25 cellular contexts compared by ENCODE assay signal in the genomic region with DNA sequence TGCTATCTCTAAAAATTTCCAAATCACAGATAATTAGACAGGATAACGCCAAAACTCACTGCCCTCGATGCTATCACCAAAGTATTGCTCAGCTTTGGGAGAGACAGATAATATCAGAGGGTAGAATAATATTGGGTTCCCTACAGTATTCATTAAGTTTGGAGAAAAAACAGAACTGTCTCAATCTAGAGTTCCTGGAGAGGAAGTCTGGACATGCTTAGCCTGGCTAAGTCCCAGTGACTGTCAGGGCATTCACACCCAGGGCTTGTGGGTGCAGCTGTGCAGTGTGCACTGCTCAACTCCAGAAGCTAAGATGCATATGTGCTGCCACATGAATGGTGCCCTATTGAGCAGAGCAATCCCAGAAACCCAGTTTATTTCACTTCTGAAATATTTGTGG.
DNase-seq lines count a peak whose midpoint lies in the region; ATAC-seq, FAIRE-seq and TF ChIP-seq lines count a peak whose summit lies in the region.
"Had no signal": no experiment of that assay in that cellular context is flagged by ENCODE, and none has a peak within 500 bp of the region (broad histone marks: within the 10 kb centered on the region; RNA-seq: fewer than 3 reads in every experiment).

No MANE protein-coding gene starts in this region.

- no peak overlapping the region for H3K27ac Mint-ChIP-seq in naive thymus-derived CD4-positive, alpha-beta T cell
- H3K27ac Mint-ChIP-seq: CD4-positive, CD25-positive, alpha-beta regulatory T cell had no signal

- H4K20me1 ChIP-seq in endothelial cell of umbilical vein (replicated peaks; ENCODE audit: control insufficient read depth, extremely low read depth, insufficient read depth, low read length), result no peaks in the 10 kb centered on the region
- H4K20me1 ChIP-seq: BLaER1 had no signal

- H3K79me2 ChIP-seq in endothelial cell of umbilical vein (ENCODE audit: control insufficient read depth, insufficient read depth, low read length), result no peaks in the 10 kb centered on the region

- H3K4me3 Mint-ChIP-seq in naive thymus-derived CD4-positive, alpha-beta T cell, result no peak overlapping the region
- H3K4me3 Mint-ChIP-seq: CD4-positive, CD25-positive, alpha-beta regulatory T cell; H9 had no signal

- ATAC-seq in SK-N-SH treated with all-trans-retinoic acid at 6 μM for 48 hours (peak; percentile 51), GM21515 (IDR thresholded peaks at IDR 0.05; ENCODE audit: unreplicated experiment) (no peak)
- no peak for ATAC-seq in naive thymus-derived CD4-positive, alpha-beta T cell
- ATAC-seq: HepG2, Right ventricle myocardium inferior had no signal

- H3K36me3 ChIP-seq in BE2C (no peaks in the 10 kb centered on the region), endothelial cell of umbilical vein (ENCODE audit: control insufficient read depth in 2 of 2, extremely low read depth in 1 of 2, insufficient read depth in 2 of 2, low read length in 2 of 2) (no peaks in the 10 kb centered on the region)
- no peaks in the 10 kb centered on the region for H3K36me3 ChIP-seq in naive thymus-derived CD4-positive, alpha-beta T cell (ENCODE audit: control insufficient read depth in 2 of 3, insufficient read depth in 3 of 3, low read length in 3 of 3)
- H3K36me3 ChIP-seq: BLaER1, SJCRH30 had no signal

- peak overlapping the region; percentile 37 for H2AFZ ChIP-seq in endothelial cell of umbilical vein (ENCODE audit: low read depth, low read length)
- H2AFZ ChIP-seq: PC-9 had no signal

- POLR2A ChIA-PET in endothelial cell of umbilical vein (lab: Charles Lee), result no interaction called here
- POLR2A ChIA-PET in naive thymus-derived CD4-positive, alpha-beta T cell (lab: Charles Lee), result no interaction called here

- intact Hi-C loops in endothelial cell of umbilical vein (cut with micrococcal nuclease), result loop anchor here (1.0 to 5.0 kb wide), 7 partner anchors 19 to 1096 kb away; a partner anchor contains a TSS
- intact Hi-C loops in naive thymus-derived CD4-positive, alpha-beta T cell (cut with micrococcal nuclease), result no loop called here

- CTCF ChIA-PET in endothelial cell of umbilical vein (lab: Charles Lee), result interaction anchor here (0.7 to 2.5 kb wide), 10 partner anchors 9 to 1129 kb away, joined by 3 to 12 read pairs (median 4); no protein-coding TSS in a partner anchor
- CTCF ChIA-PET in naive thymus-derived CD4-positive, alpha-beta T cell (lab: Charles Lee), result no interaction called here

- H3K36me3 Mint-ChIP-seq in naive thymus-derived CD4-positive, alpha-beta T cell, result no peaks in the 10 kb centered on the region
- H3K36me3 Mint-ChIP-seq: CD4-positive, CD25-positive, alpha-beta regulatory T cell had no signal

- no peak for FAIRE-seq in endothelial cell of umbilical vein (lab: Jason Lieb, UNC)
- FAIRE-seq: GM12892, HepG2 had no signal

- peaks cover 0 to 10% (median 2%) of the 10 kb centered on the region in 11 donors for H3K9me3 Mint-ChIP-seq in naive thymus-derived CD4-positive, alpha-beta T cell

- TF ChIP-seq POLR2A in endothelial cell of umbilical vein (IDR thresholded peaks at IDR 0.05; ENCODE audit: low read depth, low read length), result no peak

- H3K9me3 ChIP-seq in BE2C (no peaks in the 10 kb centered on the region), endothelial cell of umbilical vein (replicated peaks; ENCODE audit: control insufficient read depth, insufficient read depth, low read length) (no peaks in the 10 kb centered on the region)
- H3K9me3 ChIP-seq in naive thymus-derived CD4-positive, alpha-beta T cell (ENCODE audit: control insufficient read depth in 2 of 3, low read length in 3 of 3), result no peaks in the 10 kb centered on the region
- H3K9me3 ChIP-seq: SJCRH30 had no signal

- peak overlapping the region; percentile 76 for H3K4me2 ChIP-seq in endothelial cell of umbilical vein (ENCODE audit: insufficient read depth, low read length)
- H3K4me2 ChIP-seq: BLaER1, PC-9 had no signal

- dilution Hi-C loops in endothelial cell of umbilical vein (cut with MboI; ENCODE audit: extremely low pct_ligation_motif_present, low sequenced_read_pairs), result no loop called here

- BruUV-seq in endothelial cell of umbilical vein (replicated peaks; lab: Mats Ljungman, UMichigan), result TSS peak; percentile 64

- H3K9ac ChIP-seq in endothelial cell of umbilical vein (replicated peaks; ENCODE audit: extremely low read depth, insufficient read depth, low read length), result peak overlapping the region; percentile 58
- H3K9ac ChIP-seq: BLaER1 had no signal

- H3K27ac ChIP-seq in endothelial cell of umbilical vein (ENCODE audit: insufficient read depth, low read depth, low read length), result peak overlapping the region; percentile 91
- H3K27ac ChIP-seq in naive thymus-derived CD4-positive, alpha-beta T cell (ENCODE audit: low read depth, low read length), result no peak overlapping the region
- H3K27ac ChIP-seq: BLaER1, PC-9, SJCRH30 had no signal

- H3K27me3 Mint-ChIP-seq in naive thymus-derived CD4-positive, alpha-beta T cell, result no peaks in the 10 kb centered on the region
- H3K27me3 Mint-ChIP-seq: CD4-positive, CD25-positive, alpha-beta regulatory T cell had no signal

- DNase-seq in BE2C (peak; percentile 64), endothelial cell of umbilical vein (ENCODE audit: low read depth, low spot score) (peak; percentile 54), lung microvascular endothelial cell (ENCODE audit: low read depth in 2 of 2) (peak; percentile 11 to 41), NCI-H2081 treated with DMSO at 0.1 percent for 48 hours (lab: John Stamatoyannopoulos, UW) (no peak), NCI-H524 (lab: John Stamatoyannopoulos, UW) (no peak)
- DNase-seq in naive thymus-derived CD4-positive, alpha-beta T cell, result no peak
- DNase-seq: CD4-positive, CD25-positive, alpha-beta regulatory T cell; DMS153; DND-41; H9; Karpas-422; MV-4-11; NCI-H1436 treated with DMSO at 0.1 percent for 48 hours; NCI-H187 treated with DMSO at 0.1 percent for 48 hours; NCI-H2107; NCI-H524 treated with DMSO at 0.1 percent for 48 hours; NCI-H774; PC-9; SJCRH30 had no signal

- no peaks in the 10 kb centered on the region for H3K4me1 Mint-ChIP-seq in naive thymus-derived CD4-positive, alpha-beta T cell
- H3K4me1 Mint-ChIP-seq: CD4-positive, CD25-positive, alpha-beta regulatory T cell had no signal

- no peaks in the 10 kb centered on the region for H3K27me3 ChIP-seq in BE2C
- H3K27me3 ChIP-seq in endothelial cell of umbilical vein (ENCODE audit: control insufficient read depth in 2 of 2, insufficient read depth in 2 of 2, low read length in 2 of 2), result no peaks in the 10 kb centered on the region
- H3K27me3 ChIP-seq in naive thymus-derived CD4-positive, alpha-beta T cell (ENCODE audit: control insufficient read depth in 2 of 2, insufficient read depth in 2 of 2, low read length in 2 of 2), result no peaks in the 10 kb centered on the region
- H3K27me3 ChIP-seq: BLaER1, SJCRH30 had no signal

- H3K4me3 ChIP-seq in BE2C (ENCODE audit: low read depth, low read length), result no peak overlapping the region
- peak overlapping the region in 1 of 3 experiments; percentile 33 for H3K4me3 ChIP-seq in endothelial cell of umbilical vein (replicated peaks in 1 of 3; ENCODE audit: insufficient read depth in 1 of 3, low read depth in 1 of 3, low read length in 3 of 3)
- no peak overlapping the region for H3K4me3 ChIP-seq in naive thymus-derived CD4-positive, alpha-beta T cell (ENCODE audit: low read length)
- H3K4me3 ChIP-seq: BLaER1, PC-9, SJCRH30 had no signal

- H3K4me1 ChIP-seq in BE2C, result peaks cover 13% of the 10 kb centered on the region
- peaks cover 29% of the 10 kb centered on the region for H3K4me1 ChIP-seq in endothelial cell of umbilical vein (ENCODE audit: control insufficient read depth, extremely low read depth, insufficient read depth, low read length)
- H3K4me1 ChIP-seq in naive thymus-derived CD4-positive, alpha-beta T cell (ENCODE audit: control insufficient read depth in 2 of 2, insufficient read depth in 2 of 2, low read length in 2 of 2), result no peaks in the 10 kb centered on the region
- H3K4me1 ChIP-seq: BLaER1, SJCRH30 had no signal

- TF ChIP-seq CTCF in BE2C (IDR thresholded peaks at IDR 0.05; ENCODE audit: low read depth, low read length), result no peak
- TF ChIP-seq CTCF in endothelial cell of umbilical vein (IDR thresholded peaks at IDR 0.05; ENCODE audit: extremely low read depth in 1 of 2, insufficient read depth in 1 of 2, low read depth in 1 of 2, low read length in 2 of 2), result no peak

- H3K9me1 ChIP-seq in endothelial cell of umbilical vein (replicated peaks; ENCODE audit: control insufficient read depth, extremely low read depth, insufficient read depth, low read length), result no peaks in the 10 kb centered on the region

TF ChIP-seq in SK-N-SH treated with all-trans-retinoic acid at 6 μM for 48 hours, 23 proteins besides CTCF, POLR2A, EP300 and RAD21 (continues in another document):
- no peak for TF ChIP-seq OSR1 (CRISPR knock-in tag; IDR thresholded peaks at IDR 0.05)
- TF ChIP-seq ZNF565 (CRISPR knock-in tag; conservative IDR thresholded peaks at IDR 0.05; ENCODE audit: low read depth), result no peak

TF ChIP-seq in endothelial cell of umbilical vein, 7 proteins besides CTCF, POLR2A, EP300 and RAD21:
- TF ChIP-seq, protein P1, sequence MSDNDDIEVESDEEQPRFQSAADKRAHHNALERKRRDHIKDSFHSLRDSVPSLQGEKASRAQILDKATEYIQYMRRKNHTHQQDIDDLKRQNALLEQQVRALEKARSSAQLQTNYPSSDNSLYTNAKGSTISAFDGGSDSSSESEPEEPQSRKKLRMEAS (IDR thresholded peaks at IDR 0.05; ENCODE audit: insufficient read depth, insufficient read length), result no peak
- TF ChIP-seq MYC (IDR thresholded peaks at IDR 0.05; ENCODE audit: low read depth, low read length), result no peak
- TF ChIP-seq FOS (IDR thresholded peaks at IDR 0.05; ENCODE audit: borderline replicate concordance, insufficient read depth, low read length), result no peak
- TF ChIP-seq GATA2 (IDR thresholded peaks at IDR 0.05; ENCODE audit: insufficient read depth, insufficient read length, low read depth, low read length), result peak; percentile 91
- TF ChIP-seq POLR2AphosphoS5 (IDR thresholded peaks at IDR 0.05; ENCODE audit: insufficient read depth, low read depth, low read length), result no peak
- TF ChIP-seq EZH2 (IDR thresholded peaks at IDR 0.05; ENCODE audit: borderline replicate concordance, low read depth, low read length, severe bottlenecking), result no peak

Comparison
In these comparisons a context has a peak if more than half of its experiments do, and no peak if none do; other contexts are left out.
1. DNase-seq: peak in BE2C (single experiment), endothelial cell of umbilical vein (single experiment) and lung microvascular endothelial cell (2 of 2); none in NCI-H2081 treated with DMSO at 0.1 percent for 48 hours (single experiment), naive thymus-derived CD4-positive, alpha-beta T cell (0 of 9) and NCI-H524 (0 of 2).